19 cellular contexts compared by ENCODE assay signal in the genomic region with DNA sequence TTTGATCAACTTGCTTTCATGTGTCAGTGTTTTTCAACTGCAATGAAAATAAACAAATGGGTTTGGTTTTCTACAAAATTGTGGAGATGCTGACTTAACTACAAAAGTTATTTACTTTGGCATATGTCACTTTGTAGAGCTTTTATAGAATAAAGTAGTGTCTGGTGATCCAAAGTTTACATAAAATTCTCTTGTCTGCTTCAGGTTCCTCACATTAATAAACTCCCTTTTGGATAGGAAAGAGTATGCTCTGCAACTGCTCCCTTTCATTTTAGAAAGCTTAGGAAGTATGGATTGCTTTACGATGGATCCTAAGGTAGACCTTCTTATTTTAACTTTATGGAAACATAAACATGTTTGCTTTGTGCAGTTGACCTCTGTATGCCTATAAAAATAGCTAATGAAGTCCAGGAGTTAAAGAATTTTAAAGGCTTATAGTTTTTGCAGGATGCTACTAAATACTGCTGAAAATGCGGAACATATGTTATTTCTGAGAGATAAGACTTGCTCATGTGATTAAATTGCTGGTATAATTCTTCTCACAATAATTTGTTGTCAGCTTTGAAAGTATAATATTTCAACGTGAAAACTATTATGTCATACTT.
A peak's percentile ranks its signal among the peaks of the same experiment; 100 is the strongest.
DNase-seq lines count a peak whose midpoint lies in the region; ATAC-seq and TF ChIP-seq lines count a peak whose summit lies in the region.
"Had no signal": no experiment of that assay in that cellular context is flagged by ENCODE, and none has a peak within 500 bp of the region (broad histone marks: within the 10 kb centered on the region; RNA-seq: fewer than 3 reads in every experiment).

No MANE protein-coding gene starts in this region.

- H3K36me3 ChIP-seq in adipocyte (ENCODE audit: control insufficient read depth, insufficient read depth, low read length, severe bottlenecking) (no peaks in the 10 kb centered on the region), ovary (no peaks in the 10 kb centered on the region)
- H3K36me3 ChIP-seq: BLaER1 treated with 17β-estradiol and CSF1 and Interleukin-3, amounts not matched to agents 10 nM and 100 nM; HAP-1; SJCRH30 had no signal

- no peaks in the 10 kb centered on the region for H3K27me3 Mint-ChIP-seq in mesothelial cell of epicardium (ENCODE audit: low read depth)

- H3K27ac ChIP-seq in 22Rv1 (peak overlapping the region; percentile 40), ovary (no peak overlapping the region)
- H3K27ac ChIP-seq: BLaER1 treated with 17β-estradiol and CSF1 and Interleukin-3, amounts not matched to agents 10 nM and 100 nM; SJCRH30 had no signal

- peaks cover 11% of the 10 kb centered on the region for H3K36me3 Mint-ChIP-seq in mesothelial cell of epicardium
- H3K36me3 Mint-ChIP-seq: CD8-positive, alpha-beta T cell had no signal

- H3K9ac ChIP-seq in adipocyte (ENCODE audit: low read length): no peak overlapping the region
- H3K9ac ChIP-seq: BLaER1 treated with 17β-estradiol and CSF1 and Interleukin-3, amounts not matched to agents 10 nM and 100 nM had no signal

- H3K27me3 ChIP-seq in adipocyte (replicated peaks; ENCODE audit: control insufficient read depth, insufficient read depth, low read length) (no peaks in the 10 kb centered on the region), ovary (no peaks in the 10 kb centered on the region)
- H3K27me3 ChIP-seq: BLaER1 treated with 17β-estradiol and CSF1 and Interleukin-3, amounts not matched to agents 10 nM and 100 nM; SJCRH30 had no signal

- no peak for TF ChIP-seq EP300 in ovary (IDR thresholded peaks at IDR 0.05)

- no peaks in the 10 kb centered on the region for H3K9me3 ChIP-seq in adipocyte (ENCODE audit: control insufficient read depth, low read length)
- H3K9me3 ChIP-seq in ovary: no peaks in the 10 kb centered on the region
- H3K9me3 ChIP-seq: HAP-1, SJCRH30 had no signal

- ATAC-seq in HG03354 (IDR thresholded peaks at IDR 0.05; ENCODE audit: poor library complexity, severe bottlenecking, unreplicated experiment): no peak
- ATAC-seq: CD8-positive, alpha-beta T cell; Panc1 had no signal

- intact Hi-C loops in ovary (cut with DNase I): no loop called here

- TF ChIP-seq CTCF in 22Rv1 (IDR thresholded peaks at IDR 0.05) (no peak), mesothelial cell of epicardium (IDR thresholded peaks at IDR 0.05; ENCODE audit: unreplicated experiment) (no peak), ovary (IDR thresholded peaks at IDR 0.05) (no peak)

- no peak for TF ChIP-seq POLR2A in ovary (IDR thresholded peaks at IDR 0.05)

- peak overlapping the region; percentile 17 for H3K27ac Mint-ChIP-seq in mesothelial cell of epicardium
- H3K27ac Mint-ChIP-seq: CD8-positive, alpha-beta T cell had no signal

- H3K9me3 Mint-ChIP-seq in mesothelial cell of epicardium: peaks cover 14% of the 10 kb centered on the region
- H3K9me3 Mint-ChIP-seq: CD8-positive, alpha-beta T cell had no signal

- H3K4me1 Mint-ChIP-seq in mesothelial cell of epicardium: peaks cover 27% of the 10 kb centered on the region

- WGBS in ovary, 3 donors: 23 to 27% (median 26%) methylated on average over 3 of the region's 3 CpGs

- H3K4me1 ChIP-seq in adipocyte (ENCODE audit: control insufficient read depth, insufficient read depth, low read length): peaks cover 2% of the 10 kb centered on the region
- H3K4me1 ChIP-seq in ovary (ENCODE audit: insufficient read depth): no peaks in the 10 kb centered on the region
- H3K4me1 ChIP-seq: BLaER1 treated with 17β-estradiol and CSF1 and Interleukin-3, amounts not matched to agents 10 nM and 100 nM; HAP-1 had no signal

- DNase-seq in H4 (ENCODE audit: low spot score) (peak; percentile 4), adipocyte (ENCODE audit: low read depth) (peak; percentile 30), mesothelial cell of epicardium (ENCODE audit: low spot score in 2 of 2, unreplicated experiment in 2 of 2) (no peak), ovary (no peak), OCI-M1 (lab: John Stamatoyannopoulos, UW) (no peak), SKM-1 treated with dmso at 0.1 percent for 144 hours (lab: John Stamatoyannopoulos, UW; ENCODE audit: unreplicated experiment) (no peak)
- DNase-seq: Calu3; CD8-positive, alpha-beta T cell; NCI-H1105 treated with DMSO at 0.1 percent for 48 hours; NCI-H1694 treated with DMSO at 0.1 percent for 48 hours; NCI-H345; NCI-H524 treated with DMSO at 0.1 percent for 48 hours; SJCRH30; SW 1271 had no signal

- H3K4me3 ChIP-seq in adipocyte (ENCODE audit: low read length) (no peak overlapping the region), ovary (no peak overlapping the region)
- H3K4me3 ChIP-seq: BLaER1 treated with 17β-estradiol and CSF1 and Interleukin-3, amounts not matched to agents 10 nM and 100 nM; HAP-1; SJCRH30 had no signal

- no peak overlapping the region for H3K4me3 Mint-ChIP-seq in mesothelial cell of epicardium
- H3K4me3 Mint-ChIP-seq: CD8-positive, alpha-beta T cell had no signal

Comparison
In these comparisons a context has a peak if more than half of its experiments do, and no peak if none do; other contexts are left out.
1. DNase-seq: peak in H4 (single experiment) and adipocyte (single experiment); none in mesothelial cell of epicardium (0 of 2), ovary (0 of 5), OCI-M1 (single experiment) and SKM-1 treated with dmso at 0.1 percent for 144 hours (single experiment).